1 cellular context compared by ENCODE assay signal in genomic region chr20:50560867-50561266, GRCh38.
TF ChIP-seq lines count a peak whose summit lies in the region.

No MANE protein-coding gene starts in this region.

TF ChIP-seq in WTC11, 78 proteins besides CTCF, POLR2A, EP300 and RAD21 (continued from another document):
- TF ChIP-seq GTF2I (CRISPR knock-in tag; conservative IDR thresholded peaks at IDR 0.05) (no peak), SP1 (CRISPR knock-in tag; conservative IDR thresholded peaks at IDR 0.05) (no peak), EMX1 (CRISPR knock-in tag; IDR thresholded peaks at IDR 0.05) (no peak), ZBTB21 (CRISPR knock-in tag; IDR thresholded peaks at IDR 0.05; ENCODE audit: borderline replicate concordance) (no peak), ERG (CRISPR knock-in tag; IDR thresholded peaks at IDR 0.05) (no peak), ATF1 (CRISPR knock-in tag; IDR thresholded peaks at IDR 0.05) (no peak), MYBL2 (CRISPR knock-in tag; IDR thresholded peaks at IDR 0.05) (no peak)
